In the genomic region with DNA sequence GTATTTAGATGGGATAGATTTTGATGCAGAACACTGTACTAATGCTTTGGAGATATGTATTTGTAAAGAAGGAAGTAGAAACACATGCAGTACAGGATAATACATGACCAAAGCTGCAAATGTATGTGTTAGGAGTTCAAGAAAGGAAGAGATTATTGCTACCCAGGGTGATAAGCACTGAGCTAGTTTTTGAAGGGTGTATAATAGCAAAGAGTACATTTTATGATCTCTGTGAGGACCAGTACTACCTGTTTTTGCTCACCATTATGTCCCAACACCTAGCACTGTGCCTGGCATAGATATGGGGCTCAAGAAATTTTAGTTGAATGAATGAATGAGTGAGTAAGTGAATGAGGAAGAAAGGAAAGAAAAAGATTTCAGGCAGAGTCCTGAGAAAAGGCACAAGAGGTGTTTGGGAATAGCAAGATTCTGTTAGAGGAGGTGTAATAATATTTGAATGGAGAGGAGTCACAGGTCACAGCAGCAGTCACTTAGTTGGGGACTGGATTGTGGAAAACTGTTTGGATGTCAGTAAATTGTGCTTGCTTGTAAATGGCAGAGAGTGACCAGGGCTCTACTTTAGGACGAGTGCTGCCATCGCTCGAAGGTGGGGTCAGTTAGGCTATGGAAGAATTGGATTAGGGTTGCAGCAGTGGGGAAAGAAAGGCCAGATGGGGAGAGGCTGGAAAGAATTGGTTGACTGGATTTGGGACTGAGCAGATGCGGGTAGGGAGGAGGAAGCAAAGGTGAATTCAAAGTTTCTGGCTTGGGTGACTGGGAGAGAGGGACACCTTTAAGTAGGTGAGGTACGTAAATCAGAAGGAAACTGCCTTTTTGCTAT, we compare ENCODE assay signal across 10 cellular contexts. TPM values are rescaled to one million over a fixed set of nuclear protein-coding genes. Genes with fewer than 3 reads are reported as not detected.
DNase-seq lines count a peak whose midpoint lies in the region; ATAC-seq and TF ChIP-seq lines count a peak whose summit lies in the region.
"Had no signal": no experiment of that assay in that cellular context is flagged by ENCODE, and none has a peak within 500 bp of the region (broad histone marks: within the 10 kb centered on the region; RNA-seq: fewer than 3 reads in every experiment).

No MANE protein-coding gene starts in this region.

- peaks cover 69% of the 10 kb centered on the region for H3K79me2 ChIP-seq in smooth muscle cell (ENCODE audit: low read depth)

- H3K4me1 ChIP-seq in CD8-positive, alpha-beta memory T cell (ENCODE audit: insufficient read depth, low read length) = peaks cover 81% of the 10 kb centered on the region
- H3K4me1 ChIP-seq in smooth muscle cell (ENCODE audit: low read depth) = peaks cover 18% of the 10 kb centered on the region

- H3K27me3 ChIP-seq in CD8-positive, alpha-beta memory T cell (ENCODE audit: insufficient read depth, low read length, poor library complexity, severe bottlenecking) = no peaks in the 10 kb centered on the region
- no peaks in the 10 kb centered on the region for H3K27me3 ChIP-seq in smooth muscle cell (ENCODE audit: low read depth)

- H3K36me3 Mint-ChIP-seq in CD8-positive, alpha-beta memory T cell = peaks cover 16 to 81% (median 21%) of the 10 kb centered on the region in 3 donors
- H3K36me3 Mint-ChIP-seq in brain (peaks cover under 1% of the 10 kb centered on the region), natural killer cell (no peaks in the 10 kb centered on the region)

- CTCF ChIA-PET in CD8-positive, alpha-beta memory T cell (lab: Charles Lee) = interaction anchor here (1.0 kb wide), 1 partner anchor 97 kb away, joined by 3 read pairs; no protein-coding TSS in a partner anchor

- peaks cover 85 to 97% (median 95%) of the 10 kb centered on the region in 3 donors for H3K4me1 Mint-ChIP-seq in CD8-positive, alpha-beta memory T cell
- H3K4me1 Mint-ChIP-seq in brain (peaks cover 64% of the 10 kb centered on the region), natural killer cell (peaks cover 54 to 59% of the 10 kb centered on the region in 2 donors)

- no peaks in the 10 kb centered on the region for H3F3A ChIP-seq in smooth muscle cell (ENCODE audit: low read depth)

- no peak overlapping the region for H3K4me2 ChIP-seq in smooth muscle cell

- no peak for DNase-seq in CD8-positive, alpha-beta memory T cell
- DNase-seq in NCI-H524 treated with DMSO at 0.1 percent for 48 hours (lab: John Stamatoyannopoulos, UW) (peak; percentile 18), natural killer cell (no peak), smooth muscle cell (lab: John Stamatoyannopoulos, UW; ENCODE audit: unreplicated experiment) (no peak), hippocampal formation (lab: John Stamatoyannopoulos, UW) (no peak), NCI-H1105 treated with DMSO at 0.1 percent for 48 hours (lab: John Stamatoyannopoulos, UW) (no peak)
- DNase-seq in stimulated activated naive CD4-positive, alpha-beta T cell treated with Interleukin-2 at 50 U/mL for 16 hours (lab: John Stamatoyannopoulos, UW) = no peak
- DNase-seq: activated CD4-positive, alpha-beta T cell treated with anti-CD3 and anti-CD28 coated beads for 4 hours; Calu3 had no signal

- 91% methylated on average over 5 of the region's 5 CpGs for WGBS in smooth muscle cell (ENCODE audit: low lambda C conversion rate)

- H3K9me3 Mint-ChIP-seq in CD8-positive, alpha-beta memory T cell = no peaks in the 10 kb centered on the region
- H3K9me3 Mint-ChIP-seq in brain = peaks cover 0 to 3% (median 0%) of the 10 kb centered on the region in 5 experiments
- H3K9me3 Mint-ChIP-seq in natural killer cell = no peaks in the 10 kb centered on the region

- no peak overlapping the region for H2AFZ ChIP-seq in smooth muscle cell (ENCODE audit: low read depth)

- peak overlapping the region; percentile 27 for H3K27ac ChIP-seq in CD8-positive, alpha-beta memory T cell (ENCODE audit: low read depth, low read length)
- H3K27ac ChIP-seq in smooth muscle cell (ENCODE audit: low read depth) = no peak overlapping the region

- H3K9ac ChIP-seq in smooth muscle cell (ENCODE audit: low read depth) = no peak overlapping the region

- ATAC-seq in natural killer cell = no peak

- peaks cover 23% of the 10 kb centered on the region for H4K20me1 ChIP-seq in smooth muscle cell (ENCODE audit: low read depth)

- no peak overlapping the region for H3K4me3 ChIP-seq in CD8-positive, alpha-beta memory T cell (ENCODE audit: low read length)
- H3K4me3 ChIP-seq in smooth muscle cell = no peak overlapping the region

- intact Hi-C loops in natural killer cell (cut with micrococcal nuclease) = no loop called here

- H3K9me3 ChIP-seq in CD8-positive, alpha-beta memory T cell (ENCODE audit: low read length) = no peaks in the 10 kb centered on the region
- H3K9me3 ChIP-seq in smooth muscle cell (replicated peaks; ENCODE audit: low read depth) = no peaks in the 10 kb centered on the region

- H3K27ac Mint-ChIP-seq in CD8-positive, alpha-beta memory T cell = peak overlapping the region; percentile 27 to 88 (median 65)
- H3K27ac Mint-ChIP-seq in brain = peak overlapping the region in 3 of 5 experiments; percentile 49 to 69 (median 67)
- H3K27ac Mint-ChIP-seq in natural killer cell = peak overlapping the region; percentile 11 to 27

- POLR2A ChIA-PET in CD8-positive, alpha-beta memory T cell (lab: Charles Lee) = interaction anchor here (1.2 kb wide), 1 partner anchor 9 kb away, joined by 3 read pairs; the partner anchor contains the start of gene CDC14A

- peak overlapping the region in 6 of 7 donors; percentile 29 to 76 (median 44) for H3K4me3 Mint-ChIP-seq in CD8-positive, alpha-beta memory T cell
- H3K4me3 Mint-ChIP-seq in brain (peak overlapping the region in 3 of 5 experiments; percentile 7 to 36 (median 12)), natural killer cell (no peak overlapping the region)

- peaks cover 3% of the 10 kb centered on the region for H3K36me3 ChIP-seq in CD8-positive, alpha-beta memory T cell (ENCODE audit: insufficient read depth, low read length)
- peaks cover 5% of the 10 kb centered on the region for H3K36me3 ChIP-seq in smooth muscle cell (ENCODE audit: low read depth)

- no peaks in the 10 kb centered on the region for H3K27me3 Mint-ChIP-seq in CD8-positive, alpha-beta memory T cell
- H3K27me3 Mint-ChIP-seq in brain (no peaks in the 10 kb centered on the region), natural killer cell (ENCODE audit: low read depth in 2 of 2) (no peaks in the 10 kb centered on the region)

- TF ChIP-seq CTCF in brain (conservative IDR thresholded peaks at IDR 0.05) (no peak), natural killer cell (IDR thresholded peaks at IDR 0.05) (no peak), smooth muscle cell (IDR thresholded peaks at IDR 0.05; ENCODE audit: borderline replicate concordance, insufficient read depth, poor library complexity, severe bottlenecking) (no peak)

RNA-seq across cellular contexts. Expression of gene CDC14A, which starts 9.2 kb away (rescaled TPM):
- 10 to 100 TPM; 25.4 to 27.9 TPM for total RNA-seq in CD8-positive, alpha-beta memory T cell
- 36.4 TPM for polyA plus RNA-seq in CD8-positive, alpha-beta memory T cell
- polyA plus RNA-seq in brain (ENCODE audit: insufficient read depth, low read depth, low replicate concordance) = 1.8 TPM
- 10 to 100 TPM; 59.6 to 63.8 (median 60.1) TPM for total RNA-seq in natural killer cell
- 8.1 and 15.9 TPM in 2 replicates for total RNA-seq in smooth muscle cell
- polyA plus RNA-seq in smooth muscle cell = 2.8 and 9.1 TPM in 2 replicates
